ENCODE assay signal across 26 cellular contexts in genomic region chr1:245700631-245701030, GRCh38.
"Had no signal": no experiment of that assay in that cellular context is flagged by ENCODE, and none has a peak within 500 bp of the region (broad histone marks: within the 10 kb centered on the region; RNA-seq: fewer than 3 reads in every experiment).

No MANE protein-coding gene starts in this region.

- H3K36me3 ChIP-seq: neutrophil, ovary, right atrium auricular region, right lobe of liver, stomach, thoracic aorta, thyroid gland, upper lobe of left lung, vagina had no signal

- H3K9ac ChIP-seq: parathyroid adenoma had no signal

- FAIRE-seq: urothelium cell line had no signal

- ATAC-seq: naive thymus-derived CD4-positive, alpha-beta T cell; natural killer cell; right lobe of liver; stimulated activated effector memory CD8-positive, alpha-beta T cell treated with anti-CD3 and anti-CD28 coated beads, Interleukin-12 subunit alpha, Interleukin-12 subunit beta, amount 100 ng/mL, for 72 hours; stimulated activated naive B cell treated with anti-CD40 and anti-IgM and Interleukin-4, amounts not matched to agents 10 μg/mL and 1 μg/mL and 100 μg/mL, for 72 hours had no signal

- H3K27me3 ChIP-seq: neutrophil, ovary, right atrium auricular region, right lobe of liver, stomach, thyroid gland, tibial nerve, upper lobe of left lung, vagina had no signal

- DNase-seq: naive thymus-derived CD4-positive, alpha-beta T cell; natural killer cell; nucleus accumbens; ovary; retina; right lobe of liver; stimulated activated CD4-positive, alpha-beta T cell treated with anti-CD3 and anti-CD28 coated beads, Interleukin-15, amount 100 ng/mL, for 24 hours; stimulated activated CD4-positive, alpha-beta T cell treated with anti-CD3 and anti-CD28 coated beads, Interleukin-2, amount 100 ng/mL, for 24 hours; stimulated activated CD4-positive, alpha-beta T cell treated with anti-CD3 and anti-CD28 coated beads, Interleukin-2, amount 100 ng/mL, for 48 hours; stimulated activated CD4-positive, alpha-beta T cell treated with anti-CD3 and anti-CD28 coated beads, Interleukin-4, amount 100 ng/mL, for 24 hours; stimulated activated naive B cell treated with anti-CD40 and anti-IgM and Interleukin-4, amounts not matched to agents 10 μg/mL and 1 μg/mL and 100 μg/mL, for 72 hours; stimulated activated naive CD4-positive, alpha-beta T cell treated with Interleukin-2 at 50 U/mL for 16 hours; stomach; thyroid gland; trophoblast cell had no signal

- H3K27ac ChIP-seq: neutrophil, ovary, parathyroid adenoma, right atrium auricular region, right lobe of liver, skin epidermis, stomach, thoracic aorta, thyroid gland, tibial nerve, upper lobe of left lung, vagina had no signal

- H3K4me2 ChIP-seq: smooth muscle cell had no signal

- H2AFZ ChIP-seq: parathyroid adenoma had no signal

- H3K4me3 ChIP-seq: ovary, right atrium auricular region, right lobe of liver, skin epidermis, smooth muscle cell, stomach, thoracic aorta, thyroid gland, tibial nerve, upper lobe of left lung, vagina had no signal

- H3K79me2 ChIP-seq: parathyroid adenoma had no signal

- H3K4me1 ChIP-seq: parathyroid adenoma, right atrium auricular region, right lobe of liver, stomach, thyroid gland, tibial nerve, upper lobe of left lung had no signal

- H3K9me3 ChIP-seq: neutrophil, ovary, right atrium auricular region, right lobe of liver, thoracic aorta, thyroid gland, upper lobe of left lung, vagina had no signal
